18 cellular contexts compared by ENCODE assay signal in the genomic region with DNA sequence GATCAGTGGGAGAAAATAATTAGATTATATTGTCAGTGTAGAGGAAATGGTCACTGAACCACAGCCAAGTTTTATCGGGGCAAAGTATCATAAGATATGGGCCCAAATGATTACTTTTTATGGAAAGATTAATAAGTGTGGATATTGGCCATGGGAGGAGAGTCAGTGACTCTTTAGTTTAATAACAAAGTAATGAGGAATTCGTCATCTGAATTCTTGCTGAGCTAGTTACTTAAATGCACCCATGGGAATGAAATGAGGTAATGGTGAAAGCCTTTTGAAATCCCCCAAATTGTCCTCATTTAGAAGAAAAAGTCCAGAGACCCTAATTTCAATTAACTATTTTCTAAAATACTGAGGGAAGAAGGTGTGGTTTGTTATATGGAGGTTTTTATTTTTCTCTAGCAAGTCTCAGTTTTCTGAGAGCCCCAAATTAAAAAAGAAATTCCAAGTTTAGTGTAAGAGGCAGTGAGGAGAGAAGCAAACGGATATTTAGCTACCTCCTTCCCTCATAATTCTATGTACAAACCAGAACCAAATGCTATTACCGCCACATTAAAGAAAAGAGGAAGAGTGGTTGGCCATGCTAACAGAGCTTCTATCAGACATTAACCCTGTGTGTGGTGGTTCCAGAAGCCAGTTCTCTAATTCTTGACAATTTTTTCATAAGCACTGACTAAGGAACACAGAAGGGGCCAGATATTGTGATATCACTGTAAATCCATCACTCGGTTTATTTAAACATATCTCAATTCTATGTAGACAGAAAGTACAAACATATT.
"Had no signal": no experiment of that assay in that cellular context is flagged by ENCODE, and none has a peak within 500 bp of the region (broad histone marks: within the 10 kb centered on the region; RNA-seq: fewer than 3 reads in every experiment).

No MANE protein-coding gene starts in this region.

- H3K27ac Mint-ChIP-seq: activated CD8-positive, alpha-beta memory T cell treated with anti-CD3 and anti-CD28 coated beads, Interleukin-2, amount 10 ng/mL, durations not matched to agents 7 days and 5 days; activated naive CD8-positive, alpha-beta T cell; activated T-cell treated with anti-CD3 and anti-CD28 coated beads, Interleukin-2, amount 50 U/mL, for 24 hours; endodermal cell; naive thymus-derived CD8-positive, alpha-beta T cell had no signal

- H3K4me1 ChIP-seq: foreskin keratinocyte, tibial artery, vagina had no signal

- ATAC-seq: activated CD8-positive, alpha-beta memory T cell treated with anti-CD3 and anti-CD28 coated beads, Interleukin-2, amount 10 ng/mL, durations not matched to agents 7 days and 5 days; foreskin keratinocyte; mucosa of descending colon; naive thymus-derived CD8-positive, alpha-beta T cell had no signal

- DNase-seq: activated CD8-positive, alpha-beta memory T cell treated with anti-CD3 and anti-CD28 coated beads, Interleukin-2, amount 10 ng/mL, durations not matched to agents 7 days and 5 days; activated effector memory CD4-positive, alpha-beta T cell treated with anti-CD3 and anti-CD28 coated beads, Interleukin-2, amount 50 U/mL, for 16 hours; activated T-cell treated with anti-CD3 and anti-CD28 coated beads, Interleukin-2, amount 50 U/mL, for 24 hours; anterior cingulate cortex; cerebellar nuclear complex; dermis blood vessel endothelial cell; endodermal cell; erythroblast; foreskin keratinocyte; head of caudate nucleus; mucosa of descending colon; naive thymus-derived CD8-positive, alpha-beta T cell; posterior cingulate gyrus; tibial artery had no signal

- H3K9me3 Mint-ChIP-seq: activated T-cell treated with anti-CD3 and anti-CD28 coated beads, Interleukin-2, amount 50 U/mL, for 24 hours; endodermal cell; naive thymus-derived CD8-positive, alpha-beta T cell had no signal

- H3K36me3 ChIP-seq: neutrophil, tibial artery, vagina had no signal

- H3K4me1 Mint-ChIP-seq: activated CD8-positive, alpha-beta memory T cell treated with anti-CD3 and anti-CD28 coated beads, Interleukin-2, amount 10 ng/mL, durations not matched to agents 7 days and 5 days; naive thymus-derived CD8-positive, alpha-beta T cell had no signal

- H3K4me3 Mint-ChIP-seq: activated CD8-positive, alpha-beta memory T cell treated with anti-CD3 and anti-CD28 coated beads, Interleukin-2, amount 10 ng/mL, durations not matched to agents 7 days and 5 days; activated naive CD8-positive, alpha-beta T cell; activated T-cell treated with anti-CD3 and anti-CD28 coated beads, Interleukin-2, amount 50 U/mL, for 24 hours; endodermal cell; naive thymus-derived CD8-positive, alpha-beta T cell had no signal

- H3K4me3 ChIP-seq: mucosa of descending colon, smooth muscle cell, tibial artery, vagina had no signal

- H3K36me3 Mint-ChIP-seq: activated CD8-positive, alpha-beta memory T cell treated with anti-CD3 and anti-CD28 coated beads, Interleukin-2, amount 10 ng/mL, durations not matched to agents 7 days and 5 days; activated naive CD8-positive, alpha-beta T cell; naive thymus-derived CD8-positive, alpha-beta T cell had no signal

- H3K27me3 ChIP-seq: foreskin keratinocyte, tibial artery, vagina had no signal

- H3K9me3 ChIP-seq: mucosa of descending colon, neutrophil, tibial artery, vagina had no signal

- H3K27ac ChIP-seq: foreskin keratinocyte, neutrophil, tibial artery, vagina had no signal
